8 cellular contexts compared by ENCODE assay signal in the genomic region with DNA sequence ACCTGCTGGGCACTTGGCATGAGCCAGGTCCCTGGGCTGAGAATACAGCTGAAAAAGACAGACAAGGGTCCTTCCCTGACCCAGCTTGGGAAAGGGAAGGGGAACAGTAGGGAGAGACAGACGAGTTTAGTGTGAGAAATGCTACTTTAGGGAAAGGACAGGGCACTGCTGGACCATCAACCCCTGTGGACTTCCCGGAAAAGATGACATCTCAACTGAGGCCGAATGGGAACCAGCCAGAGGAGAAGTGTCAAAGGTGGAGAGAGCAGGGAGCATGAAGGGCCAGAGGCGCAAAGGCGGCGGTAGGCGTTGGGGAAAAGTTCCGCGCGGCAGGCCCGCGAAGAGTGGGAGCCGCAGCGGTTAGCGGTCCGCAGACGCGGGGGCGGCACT. TPM values are rescaled to one million over a fixed set of nuclear protein-coding genes. Genes with fewer than 3 reads are reported as not detected.
A peak's percentile ranks its signal among the peaks of the same experiment; 100 is the strongest.
DNase-seq lines count a peak whose midpoint lies in the region; ATAC-seq and TF ChIP-seq lines count a peak whose summit lies in the region.

No MANE protein-coding gene starts in this region.

- TF ChIP-seq POLR2A in right lobe of liver (IDR thresholded peaks at IDR 0.05) (no peak), transverse colon (IDR thresholded peaks at IDR 0.05) (no peak)

- intact Hi-C loops in right lobe of liver (cut with DNase I) (no loop called here), transverse colon (cut with DNase I; ENCODE audit: low total_unique reads) (no loop called here)

- POLR2A ChIA-PET in activated naive CD8-positive, alpha-beta T cell treated with anti-CD3 and anti-CD28 coated beads, Interleukin-2, amount 10 ng/mL, durations not matched to agents 7 days and 5 days (lab: Charles Lee) = interaction anchor here (1.2 to 1.6 kb wide), 2 partner anchors 9 to 13 kb away, joined by 4 to 5 read pairs; no protein-coding TSS in a partner anchor

- in situ Hi-C loops in transverse colon (cut with MboI; ENCODE audit: low pct_ligation_motif_present in 1 of 4, low pct_unique_long_range_greater_than_20kb in 1 of 4, low sequenced_read_pairs in 3 of 4) = no loop called here

- H3K27me3 Mint-ChIP-seq in activated naive CD8-positive, alpha-beta T cell treated with anti-CD3 and anti-CD28 coated beads, Interleukin-2, amount 10 ng/mL, durations not matched to agents 7 days and 5 days = no peaks in the 10 kb centered on the region

- peaks cover 0 to 15% (median 7%) of the 10 kb centered on the region in 4 donors for H3K4me1 ChIP-seq in right lobe of liver
- H3K4me1 ChIP-seq in transverse colon = peaks cover 11 to 26% (median 16%) of the 10 kb centered on the region in 4 donors

- no peaks in the 10 kb centered on the region for H3K9me3 Mint-ChIP-seq in activated naive CD8-positive, alpha-beta T cell treated with anti-CD3 and anti-CD28 coated beads, Interleukin-2, amount 10 ng/mL, durations not matched to agents 7 days and 5 days

- H3K27ac ChIP-seq in right lobe of liver = peak overlapping the region; percentile 50 to 71 (median 62)
- peak overlapping the region; percentile 81 to 91 (median 86) for H3K27ac ChIP-seq in transverse colon

- no peaks in the 10 kb centered on the region for H3K36me3 Mint-ChIP-seq in activated naive CD8-positive, alpha-beta T cell treated with anti-CD3 and anti-CD28 coated beads, Interleukin-2, amount 10 ng/mL, durations not matched to agents 7 days and 5 days

- DNase-seq in AG20443 (ENCODE audit: low spot score) (peak; percentile 49), HFF-Myc (ENCODE audit: extremely low read depth, low read depth) (no peak), right lobe of liver (no peak), transverse colon (no peak), NCI-H2196 treated with DMSO at 0.1 percent for 48 hours (lab: John Stamatoyannopoulos, UW; ENCODE audit: unreplicated experiment) (no peak)
- DNase-seq in activated naive CD8-positive, alpha-beta T cell treated with anti-CD3 and anti-CD28 coated beads, Interleukin-2, amount 10 ng/mL, durations not matched to agents 7 days and 5 days = no peak

- TF ChIP-seq EP300 in transverse colon (IDR thresholded peaks at IDR 0.05; ENCODE audit: low read depth) = no peak

- H3K27me3 ChIP-seq in right lobe of liver (no peaks in the 10 kb centered on the region), transverse colon (no peaks in the 10 kb centered on the region)

- H3K4me3 ChIP-seq in HFF-Myc (replicated peaks; ENCODE audit: low read depth, low read length) (peak overlapping the region; percentile 95), right lobe of liver (peak overlapping the region; percentile 91 to 99 (median 98)), transverse colon (peak overlapping the region; percentile 55 to 100 (median 99))

- H3K36me3 ChIP-seq in right lobe of liver = peaks cover 0 to 14% (median 0%) of the 10 kb centered on the region in 4 donors
- peaks cover 0 to 8% (median 3%) of the 10 kb centered on the region in 4 donors for H3K36me3 ChIP-seq in transverse colon

- H3K9me3 ChIP-seq in right lobe of liver (no peaks in the 10 kb centered on the region), transverse colon (no peaks in the 10 kb centered on the region)

- peak overlapping the region; percentile 92 for H3K4me3 Mint-ChIP-seq in activated naive CD8-positive, alpha-beta T cell treated with anti-CD3 and anti-CD28 coated beads, Interleukin-2, amount 10 ng/mL, durations not matched to agents 7 days and 5 days

- 0% methylated on average over 4 of the region's 19 CpGs for WGBS in right lobe of liver (ENCODE audit: insufficient coverage, low coverage, low lambda C conversion rate, missing lambda C conversion rate)
- 0% methylated on average over 19 of the region's 19 CpGs; no CpG with 5 or more reads in 1 of the 2 donors for WGBS in transverse colon (ENCODE audit: low coverage in 1 of 2), 2 donors

- TF ChIP-seq CTCF in HFF-Myc (IDR thresholded peaks at IDR 0.05; ENCODE audit: low read depth, low read length, missing control alignments) = no peak
- no peak for TF ChIP-seq CTCF in right lobe of liver (IDR thresholded peaks at IDR 0.05)
- no peak for TF ChIP-seq CTCF in transverse colon (IDR thresholded peaks at IDR 0.05)

- H3K4me1 Mint-ChIP-seq in activated naive CD8-positive, alpha-beta T cell treated with anti-CD3 and anti-CD28 coated beads, Interleukin-2, amount 10 ng/mL, durations not matched to agents 7 days and 5 days = peaks cover 25% of the 10 kb centered on the region

- ATAC-seq in activated naive CD8-positive, alpha-beta T cell treated with anti-CD3 and anti-CD28 coated beads, Interleukin-2, amount 10 ng/mL, durations not matched to agents 7 days and 5 days (ENCODE audit: low read depth) = no peak
- ATAC-seq in right lobe of liver = no peak
- ATAC-seq in HG03045 (IDR thresholded peaks at IDR 0.05; ENCODE audit: unreplicated experiment) = no peak
- no peak for ATAC-seq in HG03378 (IDR thresholded peaks at IDR 0.05; ENCODE audit: unreplicated experiment)

- peak overlapping the region; percentile 90 for H3K27ac Mint-ChIP-seq in activated naive CD8-positive, alpha-beta T cell treated with anti-CD3 and anti-CD28 coated beads, Interleukin-2, amount 10 ng/mL, durations not matched to agents 7 days and 5 days

RNA-seq across cellular contexts. Expression of a gene that starts 0.6 kb away (rescaled TPM):
- total RNA-seq in activated naive CD8-positive, alpha-beta T cell treated with anti-CD3 and anti-CD28 coated beads, Interleukin-2, amount 10 ng/mL, durations not matched to agents 7 days and 5 days = 10 to 100 TPM; 51.7 to 55.5 TPM
- total RNA-seq in right lobe of liver = 10 to 100 TPM; 26.5 to 33.2 (median 27.1) TPM
- total RNA-seq in transverse colon = 10 to 100 TPM; 14.6 to 34.5 (median 30.5) TPM

RNA-seq across cellular contexts. Expression of a gene that starts 15.6 kb away (rescaled TPM):
- under 1 TPM; 0.28 to 0.33 TPM for total RNA-seq in activated naive CD8-positive, alpha-beta T cell treated with anti-CD3 and anti-CD28 coated beads, Interleukin-2, amount 10 ng/mL, durations not matched to agents 7 days and 5 days
- under 1 TPM in 5 of 6 experiments, not detected in 1; 0.25 to 0.93 (median 0.50) TPM for total RNA-seq in right lobe of liver
- total RNA-seq in transverse colon = 1 to 10 TPM in 1 of 4 donors, under 1 TPM in 1, not detected in 2; 0.96 to 1.7 TPM

RNA-seq across cellular contexts. Expression of a gene that starts 58.4 kb away (rescaled TPM):
- total RNA-seq in activated naive CD8-positive, alpha-beta T cell treated with anti-CD3 and anti-CD28 coated beads, Interleukin-2, amount 10 ng/mL, durations not matched to agents 7 days and 5 days = not detected
- total RNA-seq in right lobe of liver (under 1 TPM in 1 of 6 experiments, not detected in 5; 0.44 TPM), transverse colon (not detected)
